In the genomic region with DNA sequence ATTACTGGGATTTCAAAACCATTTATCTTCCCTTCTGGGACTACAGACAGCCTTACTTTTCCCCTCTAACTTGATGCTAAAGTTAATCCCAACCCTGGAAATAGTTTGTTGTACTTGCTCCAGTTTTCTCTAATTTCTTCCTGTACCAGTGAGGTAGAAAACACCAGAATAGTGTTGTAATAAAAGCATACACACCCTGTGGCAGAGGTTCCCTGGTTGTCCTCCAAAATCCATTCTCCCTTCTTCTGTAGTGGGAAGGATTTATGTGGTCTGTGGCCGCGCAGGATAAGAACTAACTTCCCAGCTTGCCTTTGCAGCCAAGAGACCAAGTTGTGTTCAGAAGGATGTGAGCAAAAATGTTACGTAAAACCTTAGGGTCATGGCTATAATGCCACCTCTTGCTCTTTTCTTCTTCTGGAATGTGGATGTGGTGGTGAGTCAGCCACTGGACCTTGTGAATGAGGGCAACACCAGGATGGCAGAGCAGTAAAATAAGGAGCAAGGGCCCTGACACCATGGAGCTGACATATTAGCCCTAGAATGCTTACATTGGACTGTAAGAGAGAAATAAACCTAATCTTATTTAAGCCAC, we compare ENCODE assay signal across 14 cellular contexts. TPM values are rescaled to one million over a fixed set of nuclear protein-coding genes. Genes with fewer than 3 reads are reported as not detected.
DNase-seq lines count a peak whose midpoint lies in the region; ATAC-seq, FAIRE-seq and TF ChIP-seq lines count a peak whose summit lies in the region.
"Had no signal": no experiment of that assay in that cellular context is flagged by ENCODE, and none has a peak within 500 bp of the region (broad histone marks: within the 10 kb centered on the region; RNA-seq: fewer than 3 reads in every experiment).

No MANE protein-coding gene starts in this region.

- H3K4me2 ChIP-seq in A549 = no peak overlapping the region
- H3K4me2 ChIP-seq: BLaER1 treated with 17β-estradiol and CSF1 and Interleukin-3, amounts not matched to agents 10 nM and 100 nM had no signal

- no peak overlapping the region for H3K4me3 ChIP-seq in A549
- H3K4me3 ChIP-seq: BLaER1 treated with 17β-estradiol and CSF1 and Interleukin-3, amounts not matched to agents 10 nM and 100 nM; heart right ventricle had no signal

- no peak for TF ChIP-seq EP300 in A549 (IDR thresholded peaks at IDR 0.05)

- H3K4me3 Mint-ChIP-seq in activated CD8-positive, alpha-beta memory T cell treated with anti-CD3 and anti-CD28 coated beads, Interleukin-2, amount 10 ng/mL, durations not matched to agents 7 days and 5 days = no peak overlapping the region
- H3K4me3 Mint-ChIP-seq: activated CD8-positive, alpha-beta T cell treated with anti-CD3 and anti-CD28 coated beads for 36 hours; brain; natural killer cell treated with Interleukin-12 subunit alpha and Interleukin-12 subunit beta and Interleukin-15 and Interleukin-18, amount 100 ng/mL, for 72 hours had no signal

- CTCF ChIA-PET in A549 (lab: Yijun Ruan, JAX) = no interaction called here
- CTCF ChIA-PET in activated CD8-positive, alpha-beta memory T cell treated with anti-CD3 and anti-CD28 coated beads, Interleukin-2, amount 10 ng/mL, durations not matched to agents 7 days and 5 days (lab: Charles Lee) = interaction anchor here (1.7 kb wide), 1 partner anchor 8 kb away, joined by 9 read pairs; no protein-coding TSS in a partner anchor

- WGBS in A549 (ENCODE audit: missing lambda C conversion rate) = 89% methylated on average over 3 of the region's 3 CpGs

- POLR2A ChIA-PET in A549 (lab: Yijun Ruan, JAX) = no interaction called here

- intact Hi-C loops in left colon (cut with DNase I, micrococcal nuclease) = loop anchor here in 1 of 2 donors (10.0 kb wide), 1 partner anchor 353 kb away; a partner anchor contains a TSS

- no peaks in the 10 kb centered on the region for H3K9me3 ChIP-seq in A549
- H3K9me3 ChIP-seq: BLaER1 treated with 17β-estradiol and CSF1 and Interleukin-3, amounts not matched to agents 10 nM and 100 nM; heart right ventricle had no signal

- no peaks in the 10 kb centered on the region for H3K27me3 Mint-ChIP-seq in activated CD8-positive, alpha-beta memory T cell treated with anti-CD3 and anti-CD28 coated beads, Interleukin-2, amount 10 ng/mL, durations not matched to agents 7 days and 5 days
- H3K27me3 Mint-ChIP-seq: activated CD8-positive, alpha-beta T cell treated with anti-CD3 and anti-CD28 coated beads for 36 hours; brain; natural killer cell treated with Interleukin-12 subunit alpha and Interleukin-12 subunit beta and Interleukin-15 and Interleukin-18, amount 100 ng/mL, for 72 hours had no signal

- H3K27ac Mint-ChIP-seq in activated CD8-positive, alpha-beta memory T cell treated with anti-CD3 and anti-CD28 coated beads, Interleukin-2, amount 10 ng/mL, durations not matched to agents 7 days and 5 days = no peak overlapping the region
- H3K27ac Mint-ChIP-seq: activated CD8-positive, alpha-beta T cell treated with anti-CD3 and anti-CD28 coated beads for 36 hours; natural killer cell treated with Interleukin-12 subunit alpha and Interleukin-12 subunit beta and Interleukin-15 and Interleukin-18, amount 100 ng/mL, for 72 hours had no signal

- no peak for TF ChIP-seq RAD21 in A549 (conservative IDR thresholded peaks at IDR 0.05 in 1 of 2, IDR thresholded peaks at IDR 0.05 in 1 of 2)

- H3K4me1 Mint-ChIP-seq in activated CD8-positive, alpha-beta memory T cell treated with anti-CD3 and anti-CD28 coated beads, Interleukin-2, amount 10 ng/mL, durations not matched to agents 7 days and 5 days = no peaks in the 10 kb centered on the region
- H3K4me1 Mint-ChIP-seq: brain had no signal

- no peaks in the 10 kb centered on the region for H3K9me3 Mint-ChIP-seq in activated CD8-positive, alpha-beta memory T cell treated with anti-CD3 and anti-CD28 coated beads, Interleukin-2, amount 10 ng/mL, durations not matched to agents 7 days and 5 days (ENCODE audit: low read depth)
- H3K9me3 Mint-ChIP-seq: activated CD8-positive, alpha-beta T cell treated with anti-CD3 and anti-CD28 coated beads for 36 hours; brain; natural killer cell treated with Interleukin-12 subunit alpha and Interleukin-12 subunit beta and Interleukin-15 and Interleukin-18, amount 100 ng/mL, for 72 hours had no signal

- ATAC-seq in A549 (peak; percentile 38 to 68; a peak in 4 of 6 replicates), left colon (peak; percentile 58), HG02938 (IDR thresholded peaks at IDR 0.05; ENCODE audit: unreplicated experiment) (no peak)
- no peak for ATAC-seq in activated CD8-positive, alpha-beta memory T cell treated with anti-CD3 and anti-CD28 coated beads, Interleukin-2, amount 10 ng/mL, durations not matched to agents 7 days and 5 days
- ATAC-seq: activated CD8-positive, alpha-beta T cell treated with anti-CD3 and anti-CD28 coated beads for 36 hours; heart right ventricle; natural killer cell treated with Interleukin-12 subunit alpha and Interleukin-12 subunit beta and Interleukin-15 and Interleukin-18, amount 100 ng/mL, for 72 hours had no signal

- no peak for DNase-seq in A549 (ENCODE audit: low read depth in 1 of 2, low spot score in 1 of 2)
- DNase-seq in HT-29 (ENCODE audit: low spot score) = peak; percentile 58
- peak; percentile 88 for DNase-seq in astrocyte of the hippocampus (ENCODE audit: low read depth, low spot score)
- no peak for DNase-seq in left colon
- no peak for DNase-seq in NCI-H510A treated with DMSO at 0.1 percent for 48 hours (lab: John Stamatoyannopoulos, UW)
- DNase-seq in activated CD8-positive, alpha-beta memory T cell treated with anti-CD3 and anti-CD28 coated beads, Interleukin-2, amount 10 ng/mL, durations not matched to agents 7 days and 5 days = no peak
- DNase-seq in NCI-H1930 (lab: John Stamatoyannopoulos, UW) = no peak
- DNase-seq: activated CD8-positive, alpha-beta T cell treated with anti-CD3 and anti-CD28 coated beads for 36 hours; heart right ventricle; NCI-H1105 treated with DMSO at 0.1 percent for 48 hours had no signal

- no peak for TF ChIP-seq POLR2A in A549 (IDR thresholded peaks at IDR 0.05; ENCODE audit: low read length)

- H3K4me1 ChIP-seq in A549 = peaks cover 4% of the 10 kb centered on the region; the same call in 1 of the 3 replicates
- H3K4me1 ChIP-seq: BLaER1 treated with 17β-estradiol and CSF1 and Interleukin-3, amounts not matched to agents 10 nM and 100 nM had no signal

- H3K27ac ChIP-seq in A549 = no peak overlapping the region
- H3K27ac ChIP-seq: BLaER1 treated with 17β-estradiol and CSF1 and Interleukin-3, amounts not matched to agents 10 nM and 100 nM; heart right ventricle had no signal

- no peak for TF ChIP-seq CTCF in A549 (IDR thresholded peaks at IDR 0.05)

- peaks cover 7% of the 10 kb centered on the region for H3K36me3 Mint-ChIP-seq in activated CD8-positive, alpha-beta memory T cell treated with anti-CD3 and anti-CD28 coated beads, Interleukin-2, amount 10 ng/mL, durations not matched to agents 7 days and 5 days

- FAIRE-seq in A549 (lab: Jason Lieb, UNC) = no peak

TF ChIP-seq in A549, 52 proteins besides CTCF, POLR2A, EP300 and RAD21:
- TF ChIP-seq FOSL2 (IDR thresholded peaks at IDR 0.05) (no peak), FOSL2 (CRISPR knock-in tag; IDR thresholded peaks at IDR 0.05) (no peak), MAZ (IDR thresholded peaks at IDR 0.05; ENCODE audit: borderline replicate concordance, low read depth, low read length) (no peak), NPAS2 (CRISPR knock-in tag; IDR thresholded peaks at IDR 0.05; ENCODE audit: borderline replicate concordance) (no peak), ESRRA (IDR thresholded peaks at IDR 0.05; ENCODE audit: borderline replicate concordance, low read length) (no peak)
- TF ChIP-seq, protein P1, sequence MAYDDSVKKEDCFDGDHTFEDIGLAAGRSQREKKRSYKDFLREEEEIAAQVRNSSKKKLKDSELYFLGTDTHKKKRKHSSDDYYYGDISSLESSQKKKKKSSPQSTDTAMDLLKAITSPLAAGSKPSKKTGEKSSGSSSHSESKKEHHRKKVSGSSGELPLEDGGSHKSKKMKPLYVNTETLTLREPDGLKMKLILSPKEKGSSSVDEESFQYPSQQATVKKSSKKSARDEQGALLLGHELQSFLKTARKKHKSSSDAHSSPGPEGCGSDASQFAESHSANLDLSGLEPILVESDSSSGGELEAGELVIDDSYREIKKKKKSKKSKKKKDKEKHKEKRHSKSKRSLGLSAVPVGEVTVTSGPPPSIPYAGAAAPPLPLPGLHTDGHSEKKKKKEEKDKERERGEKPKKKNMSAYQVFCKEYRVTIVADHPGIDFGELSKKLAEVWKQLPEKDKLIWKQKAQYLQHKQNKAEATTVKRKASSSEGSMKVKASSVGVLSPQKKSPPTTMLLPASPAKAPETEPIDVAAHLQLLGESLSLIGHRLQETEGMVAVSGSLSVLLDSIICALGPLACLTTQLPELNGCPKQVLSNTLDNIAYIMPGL (CRISPR knock-in tag; IDR thresholded peaks at IDR 0.05; ENCODE audit: borderline replicate concordance) = no peak

RNA-seq across cellular contexts. Expression of a gene that starts 28.4 kb away (rescaled TPM):
- 57.4 and 80.5 TPM in 2 replicates for polyA plus RNA-seq in A549 (2011; rRNA removed)
- polyA plus RNA-seq in A549 (2012; cell fraction: cytosol; rRNA removed) = 21.7 and 22.3 TPM in 2 replicates
- polyA plus RNA-seq in A549 (2012; cell fraction: nucleus; rRNA removed) = 9.0 and 9.2 TPM in 2 replicates
- 63.7 to 65.9 TPM (median 65.5 TPM) in 3 replicates for polyA plus RNA-seq in A549 (2017; fragmentation: RNase III; extraction: RNeasy Plus Mini Kit Qiagen cat#74134 plus additional on column Dnase treatment)
- 19.3 and 22.7 TPM in 2 replicates for polyA minus RNA-seq in A549 (2011; rRNA and poly(A)+ RNA removed)
- 26.6 and 29.9 TPM in 2 replicates for total RNA-seq in HT-29 (2014; rRNA removed; shearing (Covaris generic))
- total RNA-seq in left colon = 10 to 100 TPM; 20.0 to 26.0 TPM
- total RNA-seq in activated CD8-positive, alpha-beta memory T cell treated with anti-CD3 and anti-CD28 coated beads, Interleukin-2, amount 10 ng/mL, durations not matched to agents 7 days and 5 days = 10 to 100 TPM; 30.1 to 32.7 TPM

Comparison
In these comparisons a context has a peak if more than half of its experiments do, and no peak if none do; other contexts are left out.
1. ATAC-seq: peak in A549 (2 of 2) and left colon (single experiment); none in activated CD8-positive, alpha-beta memory T cell treated with anti-CD3 and anti-CD28 coated beads, Interleukin-2, amount 10 ng/mL, durations not matched to agents 7 days and 5 days (single experiment) and HG02938 (single experiment).
2. DNase-seq: peak in HT-29 (single experiment) and astrocyte of the hippocampus (single experiment); none in A549 (0 of 2), left colon (0 of 2), NCI-H510A treated with DMSO at 0.1 percent for 48 hours (single experiment), activated CD8-positive, alpha-beta memory T cell treated with anti-CD3 and anti-CD28 coated beads, Interleukin-2, amount 10 ng/mL, durations not matched to agents 7 days and 5 days (single experiment) and NCI-H1930 (0 of 2).